ENCODE assay signal across 21 cellular contexts in genomic region chr2:230640540-230641011, GRCh38.
DNase-seq lines count a peak whose midpoint lies in the region; ATAC-seq and TF ChIP-seq lines count a peak whose summit lies in the region.
"Had no signal": no experiment of that assay in that cellular context is flagged by ENCODE, and none has a peak within 500 bp of the region (broad histone marks: within the 10 kb centered on the region; RNA-seq: fewer than 3 reads in every experiment).

No MANE protein-coding gene starts in this region.

- CTCF ChIA-PET in HEK293 (lab: Yijun Ruan, JAX) = interaction anchor here (0.6 to 1.6 kb wide), 2 partner anchors 158 to 961 kb away, joined by 3 to 5 read pairs; no protein-coding TSS in a partner anchor
- CTCF ChIA-PET in HEK293T (lab: Yijun Ruan, JAX) = interaction anchor here (0.5 to 0.6 kb wide), 2 partner anchors 144 to 345 kb away, joined by 3 to 4 read pairs; no protein-coding TSS in a partner anchor

- POLR2A ChIA-PET in HEK293 (lab: Yijun Ruan, JAX) = no interaction called here
- POLR2A ChIA-PET in HEK293T (lab: Yijun Ruan, JAX) = no interaction called here

- TF ChIP-seq CTCF in HEK293 (tag by site-specific recombination; IDR thresholded peaks at IDR 0.05) = no peak
- no peak for TF ChIP-seq CTCF in SU-DHL-6 (IDR thresholded peaks at IDR 0.05; ENCODE audit: insufficient read depth, low read length, poor library complexity, severe bottlenecking)

- no peaks in the 10 kb centered on the region for H3K27me3 ChIP-seq in SU-DHL-6 (ENCODE audit: low read length)
- H3K27me3 ChIP-seq: hepatocyte, upper lobe of left lung had no signal

- peak; percentile 38 for DNase-seq in A172 (ENCODE audit: low spot score)
- DNase-seq in iris pigment epithelial cell (ENCODE audit: low read depth) = peak; percentile 51
- no peak for DNase-seq in HK-2 (ENCODE audit: unreplicated experiment)
- no peak for DNase-seq in HEK293T (ENCODE audit: extremely low spot score)
- DNase-seq in HuH-7.5 (ENCODE audit: low spot score) = no peak
- DNase-seq: activated CD4-positive, alpha-beta memory T cell treated with anti-CD3 and anti-CD28 coated beads, Interleukin-2, amount 10 ng/mL, durations not matched to agents 7 days and 5 days; activated T-cell treated with anti-CD3 and anti-CD28 coated beads, Interleukin-2, amount 50 U/mL, for 4 hours; CD4-positive, CD25-positive, alpha-beta regulatory T cell; DMS 273 treated with DMSO at 0.1 percent for 48 hours; NCI-H1417 treated with DMSO at 0.1 percent for 48 hours; NCI-H774; OCI-M1; T-helper 2 cell; upper lobe of left lung; WERI-Rb-1 had no signal

- peak overlapping the region; percentile 18 for H3K4me2 ChIP-seq in SU-DHL-6 (ENCODE audit: low read depth, low read length, poor library complexity, severe bottlenecking)
- H3K4me2 ChIP-seq: hepatocyte had no signal

- H3K4me3 ChIP-seq in HEK293 (ENCODE audit: low read depth, low read length) (no peak overlapping the region), SU-DHL-6 (ENCODE audit: insufficient read depth, low read length, poor library complexity, severe bottlenecking) (no peak overlapping the region)
- H3K4me3 ChIP-seq: hepatocyte, upper lobe of left lung had no signal

- 0 out of 2 replicates have a peak, but pooled peaks cover 2% of the 10 kb centered on the region for H3K4me1 ChIP-seq in HEK293 (ENCODE audit: control insufficient read depth, insufficient read depth, low read length)

- H3K27ac ChIP-seq in HEK293 (ENCODE audit: extremely low read depth, low read depth, low read length) (no peak overlapping the region), SU-DHL-6 (ENCODE audit: low read depth, low read length) (no peak overlapping the region)
- H3K27ac ChIP-seq: hepatocyte, upper lobe of left lung, WERI-Rb-1 had no signal

- ATAC-seq in GM21825 (IDR thresholded peaks at IDR 0.05; ENCODE audit: unreplicated experiment) = no peak
- ATAC-seq: activated naive CD4-positive, alpha-beta T cell treated with anti-CD3 and anti-CD28 coated beads, Interleukin-2, amount 50 U/mL, for 72 hours; activated T-cell treated with anti-CD3 and anti-CD28 coated beads, Interleukin-2, amount 50 U/mL, for 4 hours; natural killer cell treated with Interleukin-12 subunit alpha and Interleukin-12 subunit beta and Interleukin-15 and Interleukin-18, amount 100 ng/mL, for 72 hours had no signal

- H3F3A ChIP-seq in SU-DHL-6 (ENCODE audit: insufficient read depth) = peaks cover 6% of the 10 kb centered on the region; the same call in 1 of the 2 replicates

- no peaks in the 10 kb centered on the region for H3K79me2 ChIP-seq in SU-DHL-6 (ENCODE audit: insufficient read depth, low read length)
- H3K79me2 ChIP-seq: hepatocyte had no signal

- no peaks in the 10 kb centered on the region for H3K36me3 ChIP-seq in HEK293 (ENCODE audit: control insufficient read depth in 2 of 2, insufficient read depth in 1 of 2, low read length in 2 of 2)
- H3K36me3 ChIP-seq in SU-DHL-6 (ENCODE audit: low read length) = no peaks in the 10 kb centered on the region
- H3K36me3 ChIP-seq: upper lobe of left lung, WERI-Rb-1 had no signal

- H3K9me2 ChIP-seq in SU-DHL-6 (replicated peaks; ENCODE audit: insufficient read depth, low read length) = no peaks in the 10 kb centered on the region

- no peaks in the 10 kb centered on the region for H3K9me3 ChIP-seq in HEK293 (ENCODE audit: control insufficient read depth, insufficient read depth, low read depth, low read length)
- no peaks in the 10 kb centered on the region for H3K9me3 ChIP-seq in SU-DHL-6 (ENCODE audit: insufficient read depth, low read length)
- H3K9me3 ChIP-seq: upper lobe of left lung had no signal

- no peak overlapping the region for H2AFZ ChIP-seq in SU-DHL-6 (ENCODE audit: low read depth, low read length, severe bottlenecking)
- H2AFZ ChIP-seq: hepatocyte had no signal

- H3K9ac ChIP-seq in SU-DHL-6 (ENCODE audit: low read length) = no peak overlapping the region

- no peaks in the 10 kb centered on the region for H4K20me1 ChIP-seq in SU-DHL-6 (ENCODE audit: low read depth, low read length)

TF ChIP-seq in HEK293, 187 proteins besides CTCF, POLR2A, EP300 and RAD21 (continues in another document):
- TF ChIP-seq ZNF692 (tag by site-specific recombination; IDR thresholded peaks at IDR 0.05) (no peak), SCRT2 (tag by site-specific recombination; IDR thresholded peaks at IDR 0.05) (no peak), ZNF214 (tag by site-specific recombination; IDR thresholded peaks at IDR 0.05; ENCODE audit: borderline replicate concordance) (no peak), ZNF362 (tag by site-specific recombination; IDR thresholded peaks at IDR 0.05) (no peak), ZNF830 (tag by site-specific recombination; IDR thresholded peaks at IDR 0.05; ENCODE audit: low read depth) (no peak), ZNF423 (tag by site-specific recombination; IDR thresholded peaks at IDR 0.05) (peak; percentile 67; the same call in 1 of the 2 replicates), ZNF776 (tag by site-specific recombination; IDR thresholded peaks at IDR 0.05; ENCODE audit: borderline replicate concordance) (no peak)

TF ChIP-seq in HEK293T, 16 proteins besides CTCF, POLR2A, EP300 and RAD21:
- no peak for TF ChIP-seq FOXK2 (IDR thresholded peaks at IDR 0.05)

Comparison
In these comparisons a context has a peak if more than half of its experiments do, and no peak if none do; other contexts are left out.
1. DNase-seq: peak in A172 (single experiment) and iris pigment epithelial cell (single experiment); none in HK-2 (single experiment), HEK293T (single experiment) and HuH-7.5 (single experiment).